Comparison of ENCODE assay signal across 24 cellular contexts in the genomic region with DNA sequence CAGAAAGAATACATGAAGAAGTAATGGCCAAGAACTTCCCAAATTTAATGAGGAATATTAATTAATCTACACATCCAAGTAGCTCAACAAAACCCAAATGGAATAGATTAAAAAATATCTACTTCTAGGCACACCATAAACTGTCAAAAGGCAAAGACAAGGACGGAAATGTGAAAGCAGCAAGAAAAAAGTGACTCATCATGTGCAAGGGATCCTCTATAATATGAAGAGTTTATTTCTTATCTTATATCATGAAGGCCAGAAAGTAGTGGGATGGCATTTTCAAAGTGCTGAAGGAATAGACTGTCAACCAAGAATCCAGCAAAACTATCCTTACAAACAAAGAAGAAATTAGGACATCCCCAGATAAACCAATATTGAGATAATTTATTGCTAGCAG.
"Had no signal": no experiment of that assay in that cellular context is flagged by ENCODE, and none has a peak within 500 bp of the region (broad histone marks: within the 10 kb centered on the region; RNA-seq: fewer than 3 reads in every experiment).

No MANE protein-coding gene starts in this region.

- DNase-seq: activated B cell treated with CpG ODN at 0.5 μM for 24 hours; activated CD4-positive, alpha-beta T cell treated with anti-CD3 and anti-CD28 coated beads for 1 hour; activated CD4-positive, alpha-beta T cell treated with anti-CD3 and anti-CD28 coated beads, Interleukin-2, amount 10 ng/mL, durations not matched to agents 24 days and 14 days; activated CD4-positive, alpha-beta T cell treated with anti-CD3 and anti-CD28 coated beads, Interleukin-2, amount 50 U/mL, for 48 hours; activated gamma-delta T cell; activated naive CD4-positive, alpha-beta T cell treated with anti-CD3 and anti-CD28 coated beads for 36 hours; activated T-cell treated with anti-CD3 and anti-CD28 coated beads for 4 hours; activated T-cell treated with anti-CD3 and anti-CD28 coated beads, Interleukin-2, amount 50 U/mL, for 48 hours; caudate nucleus; Kasumi-1; KBM-7; NCI-H1105 treated with DMSO at 0.1 percent for 48 hours; NCI-H1436 treated with DMSO at 0.1 percent for 48 hours; NCI-H187; NCI-H2081; NCI-H510A treated with DMSO at 0.1 percent for 48 hours; NCI-H69; NK-92 treated with Interleukin-12 subunit alpha and Interleukin-12 subunit beta, amount 100 ng/mL, for 24 hours; OCI-M1; SHP77; T-helper 1 cell had no signal

- H3K4me3 ChIP-seq: breast epithelium had no signal

- H3K27ac ChIP-seq: breast epithelium had no signal

- H3K27me3 ChIP-seq: breast epithelium had no signal

- H3K4me1 ChIP-seq: breast epithelium had no signal

- H3K36me3 ChIP-seq: breast epithelium had no signal

- ATAC-seq: activated T-helper 17 cell treated with anti-CD3 and anti-CD28 coated beads, Interleukin-2, amount 50 U/mL, for 72 hours; Panc1 had no signal
